Comparison of ENCODE assay signal across 8 cellular contexts in the genomic region with DNA sequence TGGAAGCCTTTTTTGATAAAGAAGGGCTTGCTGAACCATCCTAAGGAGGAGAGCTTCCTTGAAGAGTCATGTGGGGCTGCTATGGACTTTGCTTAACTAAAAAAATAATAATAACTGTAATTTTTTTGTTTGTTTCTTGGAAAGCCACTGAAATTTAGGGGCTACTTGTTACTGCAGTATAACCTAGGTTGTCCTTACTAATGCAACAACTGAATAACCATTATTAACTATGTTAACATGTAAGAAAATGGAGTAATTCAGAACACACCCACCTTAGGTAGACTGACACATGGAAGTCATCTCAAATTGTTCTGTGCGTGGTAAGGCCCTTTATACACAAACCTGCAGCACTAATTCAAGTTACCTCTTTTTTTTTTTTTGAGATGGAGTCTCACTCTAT.
"Had no signal": no experiment of that assay in that cellular context is flagged by ENCODE, and none has a peak within 500 bp of the region (broad histone marks: within the 10 kb centered on the region; RNA-seq: fewer than 3 reads in every experiment).

No MANE protein-coding gene starts in this region.

- ATAC-seq: K562 had no signal

- H3K27ac ChIP-seq: HL-60, KMS-11 had no signal

- H3K27ac Mint-ChIP-seq: IgD-negative memory B cell had no signal

- H3K4me2 ChIP-seq: KMS-11 had no signal

- DNase-seq: IMR-90, KBM-7, KG1 had no signal

- FAIRE-seq: HTR-8/SVneo, K562 had no signal

- H3K4me1 Mint-ChIP-seq: IgD-negative memory B cell had no signal

- H3K4me3 ChIP-seq: K562 had no signal

- H3K4me3 Mint-ChIP-seq: IgD-negative memory B cell had no signal

- H3K9ac ChIP-seq: KMS-11 had no signal
